In the genomic region with DNA sequence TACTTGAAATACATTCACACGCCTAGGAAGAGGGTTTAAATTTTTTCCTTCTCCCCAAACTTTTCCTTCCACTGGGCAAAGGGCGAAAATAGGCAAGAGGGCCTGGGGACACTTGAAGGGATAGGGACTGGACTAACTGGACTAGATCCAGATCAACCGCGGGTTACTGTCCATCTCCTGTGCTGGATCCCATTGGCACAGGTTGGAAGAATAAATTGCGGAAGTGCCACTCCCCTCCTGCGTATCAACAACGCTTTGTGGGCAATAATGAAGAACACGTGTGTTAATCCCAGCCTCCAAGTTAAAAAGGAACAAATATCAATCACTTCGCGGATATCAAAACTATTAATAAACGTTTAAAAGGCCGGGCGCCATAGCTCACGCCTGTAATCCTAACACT, we compare ENCODE assay signal across 12 cellular contexts. TPM values are rescaled to one million over a fixed set of nuclear protein-coding genes. Genes with fewer than 3 reads are reported as not detected.
DNase-seq lines count a peak whose midpoint lies in the region; ATAC-seq and TF ChIP-seq lines count a peak whose summit lies in the region.
"Had no signal": no experiment of that assay in that cellular context is flagged by ENCODE, and none has a peak within 500 bp of the region (broad histone marks: within the 10 kb centered on the region; RNA-seq: fewer than 3 reads in every experiment).

No MANE protein-coding gene starts in this region.

- no peaks in the 10 kb centered on the region for H3K9me3 Mint-ChIP-seq in stimulated activated naive CD8-positive, alpha-beta T cell treated with anti-CD3 and anti-CD28 coated beads, Interleukin-15, Interleukin-2, amounts not matched to agents 100 ng/mL and 50 ng/mL, for 24 hours
- no peaks in the 10 kb centered on the region for H3K9me3 Mint-ChIP-seq in effector memory CD8-positive, alpha-beta T cell
- no peaks in the 10 kb centered on the region for H3K9me3 Mint-ChIP-seq in neural crest cell

- H3K4me3 Mint-ChIP-seq in stimulated activated naive CD8-positive, alpha-beta T cell treated with anti-CD3 and anti-CD28 coated beads, Interleukin-15, Interleukin-2, amounts not matched to agents 100 ng/mL and 50 ng/mL, for 24 hours, result peak overlapping the region; percentile 87
- H3K4me3 Mint-ChIP-seq in effector memory CD8-positive, alpha-beta T cell, result peak overlapping the region; percentile 89 to 95
- H3K4me3 Mint-ChIP-seq in neural crest cell, result peak overlapping the region; percentile 73

- no peaks in the 10 kb centered on the region for H3K36me3 Mint-ChIP-seq in stimulated activated naive CD8-positive, alpha-beta T cell treated with anti-CD3 and anti-CD28 coated beads, Interleukin-15, Interleukin-2, amounts not matched to agents 100 ng/mL and 50 ng/mL, for 24 hours (ENCODE audit: low read depth)
- peaks cover 11% of the 10 kb centered on the region for H3K36me3 Mint-ChIP-seq in effector memory CD8-positive, alpha-beta T cell (ENCODE audit: insufficient read depth)
- peaks cover 2% of the 10 kb centered on the region for H3K36me3 Mint-ChIP-seq in neural crest cell (ENCODE audit: low read depth)

- ATAC-seq in stimulated activated naive CD8-positive, alpha-beta T cell treated with anti-CD3 and anti-CD28 coated beads, Interleukin-15, Interleukin-2, amounts not matched to agents 100 U/mL and 50 U/mL, for 24 hours, result no peak
- no peak for ATAC-seq in effector memory CD8-positive, alpha-beta T cell (replicated peaks)
- no peak for ATAC-seq in HG02571 (IDR thresholded peaks at IDR 0.05; ENCODE audit: unreplicated experiment)
- no peak for ATAC-seq in HG03565 (IDR thresholded peaks at IDR 0.05; ENCODE audit: unreplicated experiment)
- ATAC-seq in SK-N-SH treated with all-trans-retinoic acid at 6 μM for 48 hours, result no peak

- H3K4me1 Mint-ChIP-seq in stimulated activated naive CD8-positive, alpha-beta T cell treated with anti-CD3 and anti-CD28 coated beads, Interleukin-15, Interleukin-2, amounts not matched to agents 100 ng/mL and 50 ng/mL, for 24 hours (ENCODE audit: low read depth), result peaks cover 33% of the 10 kb centered on the region
- peaks cover 21 to 27% of the 10 kb centered on the region in 2 donors for H3K4me1 Mint-ChIP-seq in effector memory CD8-positive, alpha-beta T cell (ENCODE audit: low read depth in 2 of 2)
- peaks cover 33% of the 10 kb centered on the region for H3K4me1 Mint-ChIP-seq in neural crest cell

- TF ChIP-seq CTCF in neural crest cell (conservative IDR thresholded peaks at IDR 0.05), result no peak

- H3K27ac Mint-ChIP-seq in stimulated activated naive CD8-positive, alpha-beta T cell treated with anti-CD3 and anti-CD28 coated beads, Interleukin-15, Interleukin-2, amounts not matched to agents 100 ng/mL and 50 ng/mL, for 24 hours, result no peak overlapping the region
- no peak overlapping the region for H3K27ac Mint-ChIP-seq in effector memory CD8-positive, alpha-beta T cell
- H3K27ac Mint-ChIP-seq in neural crest cell (ENCODE audit: unreplicated experiment), result no peak overlapping the region

- DNase-seq in stimulated activated naive CD8-positive, alpha-beta T cell treated with anti-CD3 and anti-CD28 coated beads, Interleukin-15, Interleukin-2, amounts not matched to agents 100 U/mL and 50 U/mL, for 24 hours, result no peak
- DNase-seq in effector memory CD8-positive, alpha-beta T cell, result no peak
- DNase-seq in neural crest cell (ENCODE audit: low read depth, low spot score) (no peak), cerebellar cortex (ENCODE audit: low spot score) (no peak)
- DNase-seq: activated CD4-positive, CD25-positive, alpha-beta regulatory T cell; cortex of kidney; DMS53; NCI-H2171 had no signal

- peaks cover 23% of the 10 kb centered on the region for H3K27me3 Mint-ChIP-seq in stimulated activated naive CD8-positive, alpha-beta T cell treated with anti-CD3 and anti-CD28 coated beads, Interleukin-15, Interleukin-2, amounts not matched to agents 100 ng/mL and 50 ng/mL, for 24 hours
- peaks cover 0 to 11% of the 10 kb centered on the region in 2 donors for H3K27me3 Mint-ChIP-seq in effector memory CD8-positive, alpha-beta T cell
- H3K27me3 Mint-ChIP-seq in neural crest cell (ENCODE audit: low read depth), result peaks cover 67% of the 10 kb centered on the region

TF ChIP-seq in SK-N-SH treated with all-trans-retinoic acid at 6 μM for 48 hours, 23 proteins besides CTCF, POLR2A, EP300 and RAD21:
- TF ChIP-seq, protein P1, sequence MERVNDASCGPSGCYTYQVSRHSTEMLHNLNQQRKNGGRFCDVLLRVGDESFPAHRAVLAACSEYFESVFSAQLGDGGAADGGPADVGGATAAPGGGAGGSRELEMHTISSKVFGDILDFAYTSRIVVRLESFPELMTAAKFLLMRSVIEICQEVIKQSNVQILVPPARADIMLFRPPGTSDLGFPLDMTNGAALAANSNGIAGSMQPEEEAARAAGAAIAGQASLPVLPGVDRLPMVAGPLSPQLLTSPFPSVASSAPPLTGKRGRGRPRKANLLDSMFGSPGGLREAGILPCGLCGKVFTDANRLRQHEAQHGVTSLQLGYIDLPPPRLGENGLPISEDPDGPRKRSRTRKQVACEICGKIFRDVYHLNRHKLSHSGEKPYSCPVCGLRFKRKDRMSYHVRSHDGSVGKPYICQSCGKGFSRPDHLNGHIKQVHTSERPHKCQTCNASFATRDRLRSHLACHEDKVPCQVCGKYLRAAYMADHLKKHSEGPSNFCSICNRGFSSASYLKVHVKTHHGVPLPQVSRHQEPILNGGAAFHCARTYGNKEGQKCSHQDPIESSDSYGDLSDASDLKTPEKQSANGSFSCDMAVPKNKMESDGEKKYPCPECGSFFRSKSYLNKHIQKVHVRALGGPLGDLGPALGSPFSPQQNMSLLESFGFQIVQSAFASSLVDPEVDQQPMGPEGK (CRISPR knock-in tag; IDR thresholded peaks at IDR 0.05; ENCODE audit: borderline replicate concordance), result no peak
- TF ChIP-seq RARB (CRISPR knock-in tag; IDR thresholded peaks at IDR 0.05) (no peak), GLIS3 (CRISPR knock-in tag; IDR thresholded peaks at IDR 0.05) (no peak), ZFP30 (CRISPR knock-in tag; IDR thresholded peaks at IDR 0.05) (no peak), CSDC2 (CRISPR knock-in tag; IDR thresholded peaks at IDR 0.05) (no peak), SNAI2 (CRISPR knock-in tag; IDR thresholded peaks at IDR 0.05) (no peak), ISL1 (CRISPR knock-in tag; IDR thresholded peaks at IDR 0.05) (no peak)

RNA-seq across cellular contexts. Expression of a gene that starts 1.7 kb away (rescaled TPM):
- 2.4 and 2.5 TPM in 2 replicates for total RNA-seq in neural crest cell

RNA-seq across cellular contexts. Expression of a gene that starts 60.0 kb away (rescaled TPM):
- total RNA-seq in neural crest cell, result 24.3 and 26.5 TPM in 2 replicates
